In the genomic region with DNA sequence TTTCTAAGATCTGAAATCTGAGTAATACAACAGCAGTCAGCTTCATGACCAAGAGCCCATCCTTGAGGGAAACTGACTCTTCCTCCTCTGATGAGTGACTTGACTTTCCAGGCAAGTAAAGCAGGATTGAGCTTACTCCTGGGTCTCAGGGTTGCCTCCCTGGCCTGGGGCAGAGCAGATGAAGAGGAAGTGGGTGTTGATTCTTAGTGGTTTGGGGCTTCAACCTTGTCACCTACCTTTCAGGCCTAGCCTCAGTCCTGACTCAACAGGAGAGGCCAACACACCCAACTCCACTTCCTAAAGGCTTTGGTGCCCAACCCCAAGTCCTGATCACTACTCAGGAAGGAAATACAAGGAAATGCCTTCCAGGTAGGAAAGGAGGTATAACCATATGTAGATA, we compare ENCODE assay signal across 22 cellular contexts. TPM values are rescaled to one million over a fixed set of nuclear protein-coding genes. Genes with fewer than 3 reads are reported as not detected.
DNase-seq lines count a peak whose midpoint lies in the region; ATAC-seq lines count a peak whose summit lies in the region.
"Had no signal": no experiment of that assay in that cellular context is flagged by ENCODE, and none has a peak within 500 bp of the region (broad histone marks: within the 10 kb centered on the region; RNA-seq: fewer than 3 reads in every experiment).

No MANE protein-coding gene starts in this region.

- CTCF ChIA-PET in activated CD8-positive, alpha-beta T cell treated with anti-CD3 and anti-CD28 coated beads, Interleukin-2, amount 10 ng/mL, durations not matched to agents 7 days and 5 days (lab: Charles Lee): no interaction called here

- peaks cover 13% of the 10 kb centered on the region for H3K27me3 Mint-ChIP-seq in activated CD8-positive, alpha-beta T cell treated with anti-CD3 and anti-CD28 coated beads, Interleukin-2, amount 10 ng/mL, durations not matched to agents 7 days and 5 days (ENCODE audit: low read depth)
- H3K27me3 Mint-ChIP-seq: CD4-positive, CD25-positive, alpha-beta regulatory T cell; central memory CD8-positive, alpha-beta T cell had no signal

- no peak overlapping the region for H3K4me3 ChIP-seq in BLaER1 treated with 17β-estradiol and CSF1 and Interleukin-3, amounts not matched to agents 10 nM and 100 nM
- H3K4me3 ChIP-seq: ascending aorta, lung, upper lobe of right lung had no signal

- H3K4me1 ChIP-seq in BLaER1 treated with 17β-estradiol and CSF1 and Interleukin-3, amounts not matched to agents 10 nM and 100 nM: peaks cover 0 to 34% (median 14%) of the 10 kb centered on the region in 10 experiments; a peak in 18 of 20 replicates
- H3K4me1 ChIP-seq: upper lobe of right lung had no signal

- H3K9ac ChIP-seq in BLaER1 treated with 17β-estradiol and CSF1 and Interleukin-3, amounts not matched to agents 10 nM and 100 nM: no peak overlapping the region

- peak; percentile 61 for DNase-seq in HT1080 (ENCODE audit: low read depth)
- DNase-seq in activated CD8-positive, alpha-beta T cell treated with anti-CD3 and anti-CD28 coated beads, Interleukin-2, amount 10 ng/mL, durations not matched to agents 7 days and 5 days: peak; percentile 27
- no peak for DNase-seq in left colon
- no peak for DNase-seq in medulla oblongata (ENCODE audit: extremely low spot score)
- DNase-seq in stimulated activated CD4-positive, alpha-beta T cell treated with anti-CD3 and anti-CD28 coated beads, Interleukin-4, amount 100 ng/mL, for 1 hour: no peak
- DNase-seq: CD4-positive, CD25-positive, alpha-beta regulatory T cell; glutamatergic neuron; KG1; kidney; NCI-H1436; NCI-H82; right cardiac atrium; stimulated activated CD4-positive, alpha-beta T cell treated with anti-CD3 and anti-CD28 coated beads, Interleukin-2, amount 100 ng/mL, for 48 hours; upper lobe of right lung had no signal

- no peaks in the 10 kb centered on the region for H3K36me3 ChIP-seq in BLaER1 treated with 17β-estradiol and CSF1 and Interleukin-3, amounts not matched to agents 10 nM and 100 nM
- H3K36me3 ChIP-seq: ascending aorta, upper lobe of right lung had no signal

- intact Hi-C loops in left colon (cut with DNase I, micrococcal nuclease): no loop called here

- 0 out of 22 replicates have a peak, but pooled peaks cover 0 to under 1% (median 0%) of the 10 kb centered on the region in 11 experiments for H3K9me3 ChIP-seq in BLaER1 treated with 17β-estradiol and CSF1 and Interleukin-3, amounts not matched to agents 10 nM and 100 nM (replicated peaks in 1 of 11)
- H3K9me3 ChIP-seq: ascending aorta, upper lobe of right lung had no signal

- POLR2A ChIA-PET in activated CD8-positive, alpha-beta T cell treated with anti-CD3 and anti-CD28 coated beads, Interleukin-2, amount 10 ng/mL, durations not matched to agents 7 days and 5 days (lab: Charles Lee): no interaction called here

- peaks cover 0 to 35% (median 0%) of the 10 kb centered on the region in 11 experiments; a peak in 2 of 22 replicates for H4K20me1 ChIP-seq in BLaER1 treated with 17β-estradiol and CSF1 and Interleukin-3, amounts not matched to agents 10 nM and 100 nM

- peak overlapping the region in 2 of 11 experiments; percentile 22 to 53; a peak in 1 of 22 replicates for H3K27ac ChIP-seq in BLaER1 treated with 17β-estradiol and CSF1 and Interleukin-3, amounts not matched to agents 10 nM and 100 nM
- H3K27ac ChIP-seq: upper lobe of right lung had no signal

- H3K27ac Mint-ChIP-seq in activated CD8-positive, alpha-beta T cell treated with anti-CD3 and anti-CD28 coated beads, Interleukin-2, amount 10 ng/mL, durations not matched to agents 7 days and 5 days: peak overlapping the region; percentile 81
- H3K27ac Mint-ChIP-seq: activated naive CD4-positive, alpha-beta T cell treated with anti-CD3 and anti-CD28 coated beads, Interleukin-2, amount 50 U/mL, for 72 hours; activated T-helper 1 cell treated with anti-CD3 and anti-CD28 coated beads, Interleukin-12 subunit alpha, Interleukin-12 subunit beta, Interleukin-2, Interleukin-4 antibody, amounts not matched to agents 30 ng/mL and 10 ng/mL and 1 ng/mL, durations not matched to agents 14 hours and 24 hours and 36 hours; CD4-positive, CD25-positive, alpha-beta regulatory T cell had no signal

- no peaks in the 10 kb centered on the region for H3K36me3 Mint-ChIP-seq in activated CD8-positive, alpha-beta T cell treated with anti-CD3 and anti-CD28 coated beads, Interleukin-2, amount 10 ng/mL, durations not matched to agents 7 days and 5 days (ENCODE audit: low read depth)
- H3K36me3 Mint-ChIP-seq: activated naive CD4-positive, alpha-beta T cell treated with anti-CD3 and anti-CD28 coated beads, Interleukin-2, amount 50 U/mL, for 72 hours; CD4-positive, CD25-positive, alpha-beta regulatory T cell had no signal

- peak overlapping the region in 6 of 11 experiments; percentile 12 to 88 (median 62); a peak in 9 of 22 replicates for H3K4me2 ChIP-seq in BLaER1 treated with 17β-estradiol and CSF1 and Interleukin-3, amounts not matched to agents 10 nM and 100 nM

- H3K4me3 Mint-ChIP-seq in activated CD8-positive, alpha-beta T cell treated with anti-CD3 and anti-CD28 coated beads, Interleukin-2, amount 10 ng/mL, durations not matched to agents 7 days and 5 days: no peak overlapping the region
- H3K4me3 Mint-ChIP-seq: activated T-helper 1 cell treated with anti-CD3 and anti-CD28 coated beads, Interleukin-12 subunit alpha, Interleukin-12 subunit beta, Interleukin-2, Interleukin-4 antibody, amounts not matched to agents 30 ng/mL and 10 ng/mL and 1 ng/mL, durations not matched to agents 14 hours and 24 hours and 36 hours; CD4-positive, CD25-positive, alpha-beta regulatory T cell; central memory CD8-positive, alpha-beta T cell had no signal

- no peaks in the 10 kb centered on the region for H3K27me3 ChIP-seq in BLaER1 treated with 17β-estradiol and CSF1 and Interleukin-3, amounts not matched to agents 10 nM and 100 nM
- H3K27me3 ChIP-seq: ascending aorta, upper lobe of right lung had no signal

- H3K4me1 Mint-ChIP-seq in activated CD8-positive, alpha-beta T cell treated with anti-CD3 and anti-CD28 coated beads, Interleukin-2, amount 10 ng/mL, durations not matched to agents 7 days and 5 days (ENCODE audit: low read depth): peaks cover 26% of the 10 kb centered on the region
- H3K4me1 Mint-ChIP-seq: CD4-positive, CD25-positive, alpha-beta regulatory T cell had no signal

- H3K9me3 Mint-ChIP-seq in activated CD8-positive, alpha-beta T cell treated with anti-CD3 and anti-CD28 coated beads, Interleukin-2, amount 10 ng/mL, durations not matched to agents 7 days and 5 days (ENCODE audit: insufficient read depth): no peaks in the 10 kb centered on the region
- H3K9me3 Mint-ChIP-seq: activated naive CD4-positive, alpha-beta T cell treated with anti-CD3 and anti-CD28 coated beads, Interleukin-2, amount 50 U/mL, for 72 hours; activated T-helper 1 cell treated with anti-CD3 and anti-CD28 coated beads, Interleukin-12 subunit alpha, Interleukin-12 subunit beta, Interleukin-2, Interleukin-4 antibody, amounts not matched to agents 30 ng/mL and 10 ng/mL and 1 ng/mL, durations not matched to agents 14 hours and 24 hours and 36 hours; central memory CD8-positive, alpha-beta T cell had no signal

- ATAC-seq in activated CD8-positive, alpha-beta T cell treated with anti-CD3 and anti-CD28 coated beads, Interleukin-2, amount 10 ng/mL, durations not matched to agents 7 days and 5 days: peak; percentile 54
- ATAC-seq in left colon (peak; percentile 35), HG03175 (IDR thresholded peaks at IDR 0.05; ENCODE audit: unreplicated experiment) (no peak)
- ATAC-seq: Right ventricle myocardium inferior had no signal

RNA-seq across cellular contexts. Expression of a gene that starts 54.1 kb away (rescaled TPM):
- total RNA-seq in HT1080 (2014; rRNA removed; shearing (Covaris generic)): 107 and 139 TPM in 2 replicates
- polyA plus RNA-seq in HT1080 (2015; cell fraction: cytosol; rRNA removed): 296 and 319 TPM in 2 replicates
- 222 and 229 TPM in 2 replicates for polyA plus RNA-seq in HT1080 (2015; cell fraction: nucleus; rRNA removed)
- under 1 TPM; 0.16 TPM for total RNA-seq in activated CD8-positive, alpha-beta T cell treated with anti-CD3 and anti-CD28 coated beads, Interleukin-2, amount 10 ng/mL, durations not matched to agents 7 days and 5 days
- total RNA-seq in left colon: 10 to 100 TPM; 49.9 to 76.2 TPM
- total RNA-seq: activated naive CD4-positive, alpha-beta T cell treated with anti-CD3 and anti-CD28 coated beads, Interleukin-2, amount 50 U/mL, for 72 hours; activated T-helper 1 cell treated with anti-CD3 and anti-CD28 coated beads, Interleukin-12 subunit alpha, Interleukin-12 subunit beta, Interleukin-2, Interleukin-4 antibody, amounts not matched to agents 30 ng/mL and 10 ng/mL and 1 ng/mL, durations not matched to agents 14 hours and 24 hours and 36 hours; CD4-positive, CD25-positive, alpha-beta regulatory T cell had no signal
- polyA plus RNA-seq: CD4-positive, CD25-positive, alpha-beta regulatory T cell had no signal

Comparison
In these comparisons a context has a peak if more than half of its experiments do, and no peak if none do; other contexts are left out.
1. DNase-seq: peak in HT1080 (single experiment) and activated CD8-positive, alpha-beta T cell treated with anti-CD3 and anti-CD28 coated beads, Interleukin-2, amount 10 ng/mL, durations not matched to agents 7 days and 5 days (single experiment); none in left colon (0 of 2), medulla oblongata (single experiment) and stimulated activated CD4-positive, alpha-beta T cell treated with anti-CD3 and anti-CD28 coated beads, Interleukin-4, amount 100 ng/mL, for 1 hour (single experiment).
2. RNA of a gene that starts 54.1 kb away (total RNA-seq): 107 to 139 TPM in HT1080 and 49.9 to 76.2 TPM in left colon; 0.16 TPM in activated CD8-positive, alpha-beta T cell treated with anti-CD3 and anti-CD28 coated beads, Interleukin-2, amount 10 ng/mL, durations not matched to agents 7 days and 5 days; every median in the first group is over 10 times any median in the second.